16 cellular contexts compared by ENCODE assay signal in genomic region chr13:76014618-76015315, GRCh38.
DNase-seq lines count a peak whose midpoint lies in the region; ATAC-seq, FAIRE-seq and TF ChIP-seq lines count a peak whose summit lies in the region.
"Had no signal": no experiment of that assay in that cellular context is flagged by ENCODE, and none has a peak within 500 bp of the region (broad histone marks: within the 10 kb centered on the region; RNA-seq: fewer than 3 reads in every experiment).

No MANE protein-coding gene starts in this region.

- no peaks in the 10 kb centered on the region for H3K9me3 ChIP-seq in breast epithelium

- H3K4me1 Mint-ChIP-seq in MCF 10A (ENCODE audit: insufficient read depth, unreplicated experiment): no peaks in the 10 kb centered on the region
- H3K4me1 Mint-ChIP-seq: naive B cell had no signal

- no peak overlapping the region for H2BK15ac ChIP-seq in mesendoderm (replicated peaks; ENCODE audit: low read depth)

- no peak overlapping the region for H2BK120ac ChIP-seq in mesendoderm (ENCODE audit: low read depth, low read length)

- H4K8ac ChIP-seq in mesendoderm (ENCODE audit: low read depth, low read length): no peak overlapping the region

- no peak for TF ChIP-seq CTCF in breast epithelium (IDR thresholded peaks at IDR 0.05)
- no peak for TF ChIP-seq CTCF in MCF 10A (IDR thresholded peaks at IDR 0.05; ENCODE audit: unreplicated experiment)
- no peak for TF ChIP-seq CTCF in dorsolateral prefrontal cortex (IDR thresholded peaks at IDR 0.05 in 54 of 56, conservative IDR thresholded peaks at IDR 0.05 in 2 of 56; ENCODE audit: low read depth in 1 of 56, partially characterized antibody in 56 of 56)

- POLR2A ChIA-PET in MCF 10A (lab: Yijun Ruan, JAX): no interaction called here

- H3K9me3 Mint-ChIP-seq in MCF 10A (ENCODE audit: unreplicated experiment): no peaks in the 10 kb centered on the region
- H3K9me3 Mint-ChIP-seq: T-helper 2 cell treated with Interferon-gamma antibody and Interleukin-4, amounts not matched to agents 5 μg/mL and 100 μg/mL, for 36 hours had no signal

- ATAC-seq in HG03196 (IDR thresholded peaks at IDR 0.05; ENCODE audit: unreplicated experiment) (no peak), HG03159 (IDR thresholded peaks at IDR 0.05; ENCODE audit: unreplicated experiment) (no peak)

- H3K36me3 Mint-ChIP-seq in MCF 10A (ENCODE audit: insufficient read depth, unreplicated experiment): no peaks in the 10 kb centered on the region
- H3K36me3 Mint-ChIP-seq: naive B cell had no signal

- no peak overlapping the region for H3K23ac ChIP-seq in mesendoderm (ENCODE audit: low read length)

- no TSS peak for BruUV-seq in MCF 10A (replicated peaks; lab: Mats Ljungman, UMichigan)

- no peak for TF ChIP-seq POLR2A in breast epithelium (IDR thresholded peaks at IDR 0.05)

- H3K18ac ChIP-seq in mesendoderm (ENCODE audit: low read length): no peak overlapping the region

- no peak overlapping the region for H2BK5ac ChIP-seq in mesendoderm (ENCODE audit: low read length)

- H3K36me3 ChIP-seq in breast epithelium (no peaks in the 10 kb centered on the region), mesendoderm (ENCODE audit: control insufficient read depth, insufficient read depth, low read length) (no peaks in the 10 kb centered on the region)

- no peaks in the 10 kb centered on the region for H3K27me3 Mint-ChIP-seq in MCF 10A (ENCODE audit: insufficient read depth, unreplicated experiment)
- H3K27me3 Mint-ChIP-seq: naive B cell had no signal

- H2AK5ac ChIP-seq in mesendoderm (ENCODE audit: low read length): no peak overlapping the region

- H3K4ac ChIP-seq in mesendoderm (ENCODE audit: low read depth, low read length): no peak overlapping the region

- no peak overlapping the region for H4K5ac ChIP-seq in mesendoderm (ENCODE audit: low read length)

- CTCF ChIA-PET in MCF 10A (lab: Yijun Ruan, JAX): no interaction called here

- H3K27me3 ChIP-seq in breast epithelium (no peaks in the 10 kb centered on the region), dorsolateral prefrontal cortex (no peaks in the 10 kb centered on the region), mesendoderm (ENCODE audit: insufficient read depth, low read length, poor library complexity) (no peaks in the 10 kb centered on the region)

- H3K4me1 ChIP-seq in breast epithelium (no peaks in the 10 kb centered on the region), mesendoderm (ENCODE audit: control insufficient read depth, low read depth, low read length) (no peaks in the 10 kb centered on the region)

- intact Hi-C loops in breast epithelium (cut with DNase I; ENCODE audit: low total_unique reads) (no loop called here), MCF 10A (cut with micrococcal nuclease) (loop anchor here (5.0 kb wide), 3 partner anchors 317 to 888 kb away; no protein-coding TSS in a partner anchor), dorsolateral prefrontal cortex (cut with DNase I) (loop anchor here (5.0 to 10.0 kb wide), 3 partner anchors 137 to 458 kb away; no protein-coding TSS in a partner anchor)

- no peak overlapping the region for H3K4me3 ChIP-seq in breast epithelium
- peak overlapping the region in 13 of 59 donors; percentile 4 to 41 (median 18) for H3K4me3 ChIP-seq in dorsolateral prefrontal cortex
- no peak overlapping the region for H3K4me3 ChIP-seq in mesendoderm (ENCODE audit: low read length)

- no peak overlapping the region for H3K27ac Mint-ChIP-seq in MCF 10A (ENCODE audit: low read depth, unreplicated experiment)
- H3K27ac Mint-ChIP-seq: naive B cell; T-helper 2 cell treated with Interferon-gamma antibody and Interleukin-4, amounts not matched to agents 5 μg/mL and 100 μg/mL, for 36 hours had no signal

- DNase-seq in breast epithelium (ENCODE audit: low spot score in 2 of 2): no peak
- no peak for DNase-seq in MCF 10A (ENCODE audit: unreplicated experiment)
- DNase-seq in dorsolateral prefrontal cortex: no peak
- DNase-seq in left kidney (ENCODE audit: low read depth, low spot score): peak; percentile 81
- DNase-seq in urothelium cell line (ENCODE audit: low spot score): peak; percentile 45
- no peak for DNase-seq in mesendoderm
- DNase-seq: aorta; MM.1S; naive B cell; NK-92 treated with Interleukin-12 subunit alpha and Interleukin-12 subunit beta, amount 100 ng/mL, for 24 hours; stimulated activated CD4-positive, alpha-beta T cell treated with anti-CD3 and anti-CD28 coated beads, Interleukin-4, amount 100 ng/mL, for 1 hour had no signal

- no peak overlapping the region for H3K4me2 ChIP-seq in mesendoderm (ENCODE audit: low read length)

- no peak overlapping the region for H3K9ac ChIP-seq in mesendoderm (ENCODE audit: low read length)

- H3K27ac ChIP-seq in breast epithelium (peak overlapping the region; percentile 30 to 54), dorsolateral prefrontal cortex (peak overlapping the region in 43 of 59 donors; percentile 1 to 77 (median 47)), mesendoderm (ENCODE audit: low read depth, low read length) (no peak overlapping the region)

- no peak overlapping the region for H3K56ac ChIP-seq in mesendoderm (ENCODE audit: low read length)

- H3K79me2 ChIP-seq in mesendoderm (ENCODE audit: control insufficient read depth, insufficient read depth, low read length): no peaks in the 10 kb centered on the region

- no peak for FAIRE-seq in urothelium cell line (lab: Jason Lieb, UNC)
- FAIRE-seq: A204.1, G401.6 had no signal

- H3K4me3 Mint-ChIP-seq in MCF 10A (ENCODE audit: unreplicated experiment): no peak overlapping the region
- H3K4me3 Mint-ChIP-seq: naive B cell; T-helper 2 cell treated with Interferon-gamma antibody and Interleukin-4, amounts not matched to agents 5 μg/mL and 100 μg/mL, for 36 hours had no signal

- no CpG with 5 or more reads among the region's 4 CpGs for WGBS in mesendoderm (ENCODE audit: extremely low coverage, insufficient coverage, low lambda C conversion rate)

- H3K79me1 ChIP-seq in mesendoderm (ENCODE audit: low read length): no peaks in the 10 kb centered on the region

Comparison
In these comparisons a context has a peak if more than half of its experiments do, and no peak if none do; other contexts are left out.
1. DNase-seq: peak in left kidney (single experiment) and urothelium cell line (single experiment); none in breast epithelium (0 of 2), MCF 10A (single experiment), dorsolateral prefrontal cortex (0 of 10) and mesendoderm (single experiment).